In the genomic region with DNA sequence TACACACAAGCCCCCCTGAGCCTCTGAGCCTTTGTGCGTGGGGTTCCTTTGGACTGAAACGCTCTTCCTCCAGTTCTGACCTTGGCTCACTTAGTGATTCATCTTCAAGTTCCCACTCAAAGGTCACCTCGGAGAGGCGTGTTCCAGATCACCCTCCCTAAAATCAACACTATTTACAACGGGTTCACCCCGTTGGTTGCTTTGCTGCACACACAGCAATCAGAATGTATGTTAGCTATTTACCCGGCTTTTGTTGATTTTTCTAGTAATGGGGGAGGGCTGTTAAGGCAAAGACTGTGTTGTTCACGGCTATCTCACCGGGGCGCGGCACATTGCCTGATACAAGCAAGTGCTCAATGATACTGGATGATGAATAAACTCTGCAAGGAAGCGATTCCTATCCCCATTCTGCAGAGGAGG, we compare ENCODE assay signal across 9 cellular contexts. TPM values are rescaled to one million over a fixed set of nuclear protein-coding genes. Genes with fewer than 3 reads are reported as not detected.
DNase-seq lines count a peak whose midpoint lies in the region; ATAC-seq, FAIRE-seq and TF ChIP-seq lines count a peak whose summit lies in the region.
"Had no signal": no experiment of that assay in that cellular context is flagged by ENCODE, and none has a peak within 500 bp of the region (broad histone marks: within the 10 kb centered on the region; RNA-seq: fewer than 3 reads in every experiment).

No MANE protein-coding gene starts in this region.

- no peak overlapping the region for H3K27ac ChIP-seq in GM23248
- H3K27ac ChIP-seq in right atrium auricular region, result peak overlapping the region in 1 of 2 donors; percentile 71
- H3K27ac ChIP-seq in gastrocnemius medialis, result peak overlapping the region in 1 of 4 donors; percentile 62

- 39 to 40% methylated on average over 12 of the region's 12 CpGs for WGBS in GM23248 (ENCODE audit: low coverage in 1 of 2, low lambda C conversion rate in 2 of 2, missing lambda C conversion rate in 2 of 2), 2 experiments

- H3K4me3 ChIP-seq in GM23248 (peak overlapping the region; percentile 84), WI38 (ENCODE audit: low read depth, low read length) (peak overlapping the region; percentile 76), right atrium auricular region (peak overlapping the region; percentile 85 to 97), gastrocnemius medialis (peak overlapping the region; percentile 77 to 91 (median 88))

- H3K36me3 ChIP-seq in GM23248 (ENCODE audit: low read depth), result no peaks in the 10 kb centered on the region
- H3K36me3 ChIP-seq in right atrium auricular region, result no peaks in the 10 kb centered on the region
- H3K36me3 ChIP-seq in gastrocnemius medialis, result peaks cover 0 to under 1% of the 10 kb centered on the region in 2 donors

- H3K4me2 ChIP-seq in GM23248 (ENCODE audit: unreplicated experiment), result peak overlapping the region; percentile 92

- H3K4me1 ChIP-seq in GM23248 (ENCODE audit: insufficient read depth) (peaks cover 10% of the 10 kb centered on the region), right atrium auricular region (peaks cover 0 to 25% of the 10 kb centered on the region in 2 donors), gastrocnemius medialis (peaks cover 13 to 17% of the 10 kb centered on the region in 2 donors)

- peak overlapping the region; percentile 98 for H2AFZ ChIP-seq in GM23248

- DNase-seq in GM23248 (peak; percentile 36), right atrium auricular region (ENCODE audit: low spot score) (no peak), gastrocnemius medialis (no peak), mesenteric fat pad (ENCODE audit: low spot score) (no peak), frontal cortex (ENCODE audit: low spot score in 2 of 2) (no peak)

- TF ChIP-seq CTCF in WI38 (IDR thresholded peaks at IDR 0.05; ENCODE audit: low read depth, low read length) (no peak), right atrium auricular region (IDR thresholded peaks at IDR 0.05) (no peak), gastrocnemius medialis (IDR thresholded peaks at IDR 0.05 in 4 of 5, conservative IDR thresholded peaks at IDR 0.05 in 1 of 5) (no peak)

- no peaks in the 10 kb centered on the region for H4K20me1 ChIP-seq in GM23248 (ENCODE audit: insufficient read depth)

- 0 out of 2 replicates have a peak, but pooled peaks cover 4% of the 10 kb centered on the region for H3K79me2 ChIP-seq in GM23248 (ENCODE audit: insufficient read depth)

- in situ Hi-C loops in GM23248 (cut with MboI), result no loop called here
- in situ Hi-C loops in gastrocnemius medialis (cut with MboI; ENCODE audit: low sequenced_read_pairs in 4 of 4), result no loop called here

- ATAC-seq in gastrocnemius medialis (no peak), HG03039 (IDR thresholded peaks at IDR 0.05; ENCODE audit: unreplicated experiment) (no peak), GM21528 (IDR thresholded peaks at IDR 0.05; ENCODE audit: low FRiP score, unreplicated experiment) (no peak)

- H3F3A ChIP-seq in GM23248 (ENCODE audit: insufficient read depth), result no peaks in the 10 kb centered on the region

- intact Hi-C loops in gastrocnemius medialis (cut with DNase I; ENCODE audit: low total_unique reads), result loop anchor here (1.0 kb wide), 1 partner anchor 39 kb away; a partner anchor contains a TSS

- FAIRE-seq in frontal cortex (lab: Jason Lieb, UNC), result no peak

- H3K9me3 ChIP-seq in GM23248 (ENCODE audit: low read depth), result no peaks in the 10 kb centered on the region
- H3K9me3 ChIP-seq in right atrium auricular region, result no peaks in the 10 kb centered on the region
- H3K9me3 ChIP-seq in gastrocnemius medialis, result no peaks in the 10 kb centered on the region
- H3K9me3 ChIP-seq: body of pancreas had no signal

- TF ChIP-seq POLR2A in gastrocnemius medialis (IDR thresholded peaks at IDR 0.05), result no peak

- H3K27me3 ChIP-seq in GM23248 (replicated peaks; ENCODE audit: insufficient read depth) (no peaks in the 10 kb centered on the region), right atrium auricular region (no peaks in the 10 kb centered on the region), gastrocnemius medialis (no peaks in the 10 kb centered on the region)
- H3K27me3 ChIP-seq: body of pancreas had no signal

- peak overlapping the region; percentile 83 for H3K9ac ChIP-seq in GM23248

- H3K9me2 ChIP-seq in GM23248 (ENCODE audit: insufficient read depth), result no peaks in the 10 kb centered on the region

RNA-seq across cellular contexts. Expression of a gene that starts 1.0 kb away (rescaled TPM):
- total RNA-seq in GM23248 (2014; rRNA removed; shearing (Covaris generic)), result 33.4 and 61.0 TPM in 2 replicates
- polyA plus RNA-seq in GM23248 (2016; fragmentation: Nextera tagmentation; extraction: Ambion mirVana), result 16.2 and 16.3 TPM in 2 replicates
- total RNA-seq in right atrium auricular region, result 10 to 100 TPM in 1 of 2 donors, 1 to 10 TPM in 1; 8.1 to 12.7 TPM
- 10 to 100 TPM; 15.1 to 27.5 (median 27.4) TPM for total RNA-seq in gastrocnemius medialis
- 12.1 TPM for total RNA-seq in mesenteric fat pad
- total RNA-seq in frontal cortex, result 14.7 TPM

RNA-seq across cellular contexts. Expression of a gene that starts 33.0 kb away (rescaled TPM):
- not detected in 2 replicates for total RNA-seq in GM23248 (2014; rRNA removed; shearing (Covaris generic))
- not detected in 2 replicates for polyA plus RNA-seq in GM23248 (2016; fragmentation: Nextera tagmentation; extraction: Ambion mirVana)
- total RNA-seq in right atrium auricular region (1 to 10 TPM; 5.2 to 5.4 TPM), gastrocnemius medialis (not detected), mesenteric fat pad (14.1 TPM), frontal cortex (3.3 TPM)

RNA-seq across cellular contexts. Expression of a gene that starts 38.9 kb away (rescaled TPM):
- total RNA-seq in GM23248 (2014; rRNA removed; shearing (Covaris generic)), result 34.1 and 36.5 TPM in 2 replicates
- 45.4 and 48.0 TPM in 2 replicates for polyA plus RNA-seq in GM23248 (2016; fragmentation: Nextera tagmentation; extraction: Ambion mirVana)
- total RNA-seq in right atrium auricular region (10 to 100 TPM; 10.5 to 14.3 TPM), gastrocnemius medialis (10 to 100 TPM in 2 of 4 donors, 1 to 10 TPM in 2; 4.8 to 17.1 (median 9.7) TPM), mesenteric fat pad (20.4 TPM), frontal cortex (11.4 TPM)
